8 cellular contexts compared by ENCODE assay signal in the genomic region with DNA sequence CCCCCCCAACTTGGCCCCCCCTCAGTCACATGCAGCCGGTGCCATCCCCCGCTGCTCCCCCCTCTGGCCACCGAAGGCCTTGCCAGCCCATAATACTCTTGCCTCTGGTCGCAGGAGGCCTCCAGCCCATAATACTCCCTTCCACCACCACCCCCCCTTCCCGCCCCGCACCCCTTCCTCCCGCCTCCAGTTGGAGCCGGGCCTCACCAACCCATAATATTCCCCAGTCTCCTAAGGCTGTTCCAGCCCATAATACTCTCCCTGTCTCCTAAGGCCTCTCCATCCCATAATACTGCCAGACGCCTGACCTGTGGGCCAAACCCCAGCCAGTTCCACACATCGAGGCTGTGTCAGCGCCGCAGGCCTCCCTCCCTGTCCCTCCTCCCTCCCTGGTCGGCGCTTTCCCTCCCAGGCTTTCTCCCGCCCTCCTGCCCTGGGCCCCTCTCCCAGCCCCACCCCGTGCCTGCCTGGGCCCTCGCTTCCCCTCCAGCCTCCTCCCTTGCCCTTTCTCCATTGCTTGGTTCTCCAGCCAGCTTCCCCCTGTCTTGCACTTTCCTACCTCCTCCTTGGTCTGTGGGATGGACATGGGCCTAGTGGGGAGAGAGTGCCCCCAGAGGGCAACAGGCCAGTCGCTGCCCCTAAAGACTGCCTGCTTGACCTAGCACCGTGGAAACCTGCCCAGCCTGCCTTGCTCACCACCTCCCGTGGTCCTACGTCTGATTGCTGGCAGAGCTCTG. TPM values are rescaled to one million over a fixed set of nuclear protein-coding genes. Genes with fewer than 3 reads are reported as not detected.
DNase-seq lines count a peak whose midpoint lies in the region; ATAC-seq and TF ChIP-seq lines count a peak whose summit lies in the region.

No MANE protein-coding gene starts in this region.

- WGBS in aorta, 2 donors, result 0 to 2% methylated on average over 20 to 21 of the region's 21 CpGs

- H3K4me3 ChIP-seq in aorta (ENCODE audit: low read length in 2 of 2), result no peak overlapping the region

- no peaks in the 10 kb centered on the region for H3K27me3 Mint-ChIP-seq in activated naive CD8-positive, alpha-beta T cell
- no peaks in the 10 kb centered on the region for H3K27me3 Mint-ChIP-seq in natural killer cell (ENCODE audit: low read depth in 2 of 2)

- no peaks in the 10 kb centered on the region for H3K9me3 ChIP-seq in aorta (ENCODE audit: control insufficient read depth, low read length)

- H3K4me1 Mint-ChIP-seq in activated naive CD8-positive, alpha-beta T cell (ENCODE audit: low read depth), result peaks cover 45% of the 10 kb centered on the region
- H3K4me1 Mint-ChIP-seq in natural killer cell, result peaks cover 22 to 52% of the 10 kb centered on the region in 2 donors

- H3K36me3 Mint-ChIP-seq in activated naive CD8-positive, alpha-beta T cell, result no peaks in the 10 kb centered on the region
- peaks cover 2% of the 10 kb centered on the region for H3K36me3 Mint-ChIP-seq in natural killer cell

- TF ChIP-seq CTCF in natural killer cell (IDR thresholded peaks at IDR 0.05), result no peak

- no peaks in the 10 kb centered on the region for H3K27me3 ChIP-seq in aorta (ENCODE audit: control insufficient read depth in 1 of 2, insufficient read depth in 2 of 2, low read length in 1 of 2)

- H3K27ac ChIP-seq in aorta (ENCODE audit: low read depth in 1 of 2, low read length in 2 of 2), result peak overlapping the region in 1 of 2 donors; percentile 89

- intact Hi-C loops in natural killer cell (cut with micrococcal nuclease), result loop anchor here (1.0 kb wide), 1 partner anchor 49 kb away; a partner anchor contains a TSS
- intact Hi-C loops in aorta (cut with DNase I), result loop anchor here in 1 of 2 donors (10.0 kb wide), 2 partner anchors 161 to 211 kb away; a partner anchor contains a TSS

- peak overlapping the region; percentile 72 for H3K27ac Mint-ChIP-seq in activated naive CD8-positive, alpha-beta T cell
- H3K27ac Mint-ChIP-seq in natural killer cell, result peak overlapping the region; percentile 90 to 94

- DNase-seq in DMS53 (lab: John Stamatoyannopoulos, UW) (peak; percentile 99), HuH-7 (ENCODE audit: low spot score) (peak; percentile 84), NOMO-1 treated with dmso at 0.1 percent for 144 hours (lab: John Stamatoyannopoulos, UW; ENCODE audit: unreplicated experiment) (peak; percentile 98), foreskin melanocyte (peak; percentile 97), natural killer cell (peak; percentile 72), aorta (peak; percentile 95 to 96)

- H3K9me3 Mint-ChIP-seq in activated naive CD8-positive, alpha-beta T cell (ENCODE audit: low read depth), result no peaks in the 10 kb centered on the region
- H3K9me3 Mint-ChIP-seq in natural killer cell, result no peaks in the 10 kb centered on the region

- ATAC-seq in natural killer cell (peak; percentile 73 to 83 (median 81)), aorta (ENCODE audit: low FRiP score) (peak; percentile 93), HG03139 (IDR thresholded peaks at IDR 0.05; ENCODE audit: unreplicated experiment) (no peak)

- H3K4me1 ChIP-seq in aorta (ENCODE audit: control insufficient read depth in 1 of 2, insufficient read depth in 2 of 2, low read length in 2 of 2), result peaks cover 2 to 3% of the 10 kb centered on the region in 2 donors

- no peaks in the 10 kb centered on the region for H3K36me3 ChIP-seq in aorta (ENCODE audit: control insufficient read depth in 1 of 2, insufficient read depth in 2 of 2, low read length in 1 of 2)

- no peak overlapping the region for H3K4me3 Mint-ChIP-seq in activated naive CD8-positive, alpha-beta T cell
- peak overlapping the region; percentile 72 for H3K4me3 Mint-ChIP-seq in natural killer cell

RNA-seq across cellular contexts. Expression of a gene that starts 6.8 kb away (rescaled TPM):
- total RNA-seq in natural killer cell (100 to 1,000 TPM; 568 to 795 (median 658) TPM), aorta (100 to 1,000 TPM; 174 to 195 TPM)
- polyA plus RNA-seq in aorta, result 100 to 1,000 TPM in 1 of 2 donors, 10 to 100 TPM in 1; 73.1 to 110 TPM

RNA-seq across cellular contexts. Expression of a gene that starts 21.8 kb away (rescaled TPM):
- total RNA-seq in natural killer cell, result 10 to 100 TPM in 2 of 3 donors, 1 to 10 TPM in 1; 10.0 to 27.8 (median 17.3) TPM
- 1 to 10 TPM; 2.5 to 3.7 TPM for total RNA-seq in aorta
- polyA plus RNA-seq in aorta, result under 1 TPM; 0.51 to 0.88 TPM

RNA-seq across cellular contexts. Expression of a gene that starts 33.3 kb away (rescaled TPM):
- total RNA-seq in natural killer cell (10 to 100 TPM in 1 of 3 donors, 1 to 10 TPM in 2; 2.1 to 12.2 (median 4.7) TPM), aorta (1 to 10 TPM; 1.8 to 5.2 TPM)
- under 1 TPM in 1 of 2 donors, not detected in 1; 0.25 TPM for polyA plus RNA-seq in aorta

RNA-seq across cellular contexts. Expression of a gene that starts 45.9 kb away (rescaled TPM):
- total RNA-seq in natural killer cell (100 to 1,000 TPM in 1 of 3 donors, 10 to 100 TPM in 2; 85.2 to 105 (median 89.1) TPM), aorta (10 to 100 TPM; 24.8 to 27.8 TPM)
- polyA plus RNA-seq in aorta, result 10 to 100 TPM in 1 of 2 donors, 1 to 10 TPM in 1; 5.4 to 18.8 TPM

RNA-seq across cellular contexts. Expression of a gene that starts 49.0 kb away (rescaled TPM):
- total RNA-seq in natural killer cell (10 to 100 TPM; 29.9 to 40.9 (median 30.2) TPM), aorta (10 to 100 TPM; 19.7 to 43.3 TPM)
- 10 to 100 TPM; 45.3 to 63.7 TPM for polyA plus RNA-seq in aorta
